8 cellular contexts compared by ENCODE assay signal in the genomic region with DNA sequence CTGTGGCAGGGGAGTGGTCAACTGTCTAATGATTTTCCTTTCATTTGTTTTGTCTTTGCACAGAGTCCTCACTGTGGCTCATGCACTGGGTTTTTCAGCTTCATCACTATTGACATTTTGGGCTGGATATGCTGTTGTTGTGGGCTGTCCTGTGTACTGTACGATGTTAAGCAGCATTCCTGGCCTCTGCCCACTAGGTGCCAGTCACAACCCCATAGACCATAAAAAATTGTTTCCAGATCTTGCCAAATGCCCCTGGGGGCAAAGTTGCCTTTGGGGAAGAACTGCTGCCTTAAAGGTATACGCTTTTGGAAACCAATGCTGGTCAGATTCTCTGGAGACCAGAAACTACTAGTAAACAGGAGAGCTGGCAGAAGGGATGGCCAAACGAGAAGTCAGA.
A peak's percentile ranks its signal among the peaks of the same experiment; 100 is the strongest.
DNase-seq lines count a peak whose midpoint lies in the region; ATAC-seq lines count a peak whose summit lies in the region.

No MANE protein-coding gene starts in this region.

- no peaks in the 10 kb centered on the region for H3K36me3 Mint-ChIP-seq in naive thymus-derived CD8-positive, alpha-beta T cell

- H3K4me3 Mint-ChIP-seq in naive thymus-derived CD8-positive, alpha-beta T cell, result no peak overlapping the region

- H3K27me3 Mint-ChIP-seq in naive thymus-derived CD8-positive, alpha-beta T cell, result no peaks in the 10 kb centered on the region

- POLR2A ChIA-PET in naive thymus-derived CD8-positive, alpha-beta T cell (lab: Charles Lee), result no interaction called here

- H3K9me3 Mint-ChIP-seq in naive thymus-derived CD8-positive, alpha-beta T cell, result no peaks in the 10 kb centered on the region

- no peaks in the 10 kb centered on the region for H3K4me1 Mint-ChIP-seq in naive thymus-derived CD8-positive, alpha-beta T cell

- ATAC-seq in HG02623 (IDR thresholded peaks at IDR 0.05; ENCODE audit: unreplicated experiment), result peak; percentile 45
- ATAC-seq in naive thymus-derived CD8-positive, alpha-beta T cell, result no peak

- no peak overlapping the region for H3K27ac Mint-ChIP-seq in naive thymus-derived CD8-positive, alpha-beta T cell

- peak; percentile 55 for DNase-seq in COLO668 (lab: John Stamatoyannopoulos, UW; ENCODE audit: unreplicated experiment)
- DNase-seq in T1000 (lab: John Stamatoyannopoulos, UW), result peak; percentile 16
- peak; percentile 57 for DNase-seq in kidney tubule cell (ENCODE audit: low spot score)
- no peak for DNase-seq in naive thymus-derived CD8-positive, alpha-beta T cell
- DNase-seq in activated T-cell treated with anti-CD3 and anti-CD28 coated beads, Interleukin-2, amount 50 U/mL, for 1 hour, result no peak
- DNase-seq in cerebellum (ENCODE audit: low spot score), result no peak
- DNase-seq in NK-92 treated with Interleukin-12 subunit alpha and Interleukin-12 subunit beta, amount 100 ng/mL, for 24 hours (lab: John Stamatoyannopoulos, UW), result no peak

Comparison
In these comparisons a context has a peak if more than half of its experiments do, and no peak if none do; other contexts are left out.
1. DNase-seq: peak in COLO668 (single experiment), T1000 (single experiment) and kidney tubule cell (single experiment); none in naive thymus-derived CD8-positive, alpha-beta T cell (0 of 10), activated T-cell treated with anti-CD3 and anti-CD28 coated beads, Interleukin-2, amount 50 U/mL, for 1 hour (single experiment), cerebellum (single experiment) and NK-92 treated with Interleukin-12 subunit alpha and Interleukin-12 subunit beta, amount 100 ng/mL, for 24 hours (single experiment).